In genomic region chr2:207534390-207534789, GRCh38 we compare ENCODE assay signal across 2 cellular contexts.
TF ChIP-seq lines count a peak whose summit lies in the region.

No MANE protein-coding gene starts in this region.

TF ChIP-seq in GM23338, 12 proteins besides CTCF, POLR2A, EP300 and RAD21:
- TF ChIP-seq, protein P1, sequence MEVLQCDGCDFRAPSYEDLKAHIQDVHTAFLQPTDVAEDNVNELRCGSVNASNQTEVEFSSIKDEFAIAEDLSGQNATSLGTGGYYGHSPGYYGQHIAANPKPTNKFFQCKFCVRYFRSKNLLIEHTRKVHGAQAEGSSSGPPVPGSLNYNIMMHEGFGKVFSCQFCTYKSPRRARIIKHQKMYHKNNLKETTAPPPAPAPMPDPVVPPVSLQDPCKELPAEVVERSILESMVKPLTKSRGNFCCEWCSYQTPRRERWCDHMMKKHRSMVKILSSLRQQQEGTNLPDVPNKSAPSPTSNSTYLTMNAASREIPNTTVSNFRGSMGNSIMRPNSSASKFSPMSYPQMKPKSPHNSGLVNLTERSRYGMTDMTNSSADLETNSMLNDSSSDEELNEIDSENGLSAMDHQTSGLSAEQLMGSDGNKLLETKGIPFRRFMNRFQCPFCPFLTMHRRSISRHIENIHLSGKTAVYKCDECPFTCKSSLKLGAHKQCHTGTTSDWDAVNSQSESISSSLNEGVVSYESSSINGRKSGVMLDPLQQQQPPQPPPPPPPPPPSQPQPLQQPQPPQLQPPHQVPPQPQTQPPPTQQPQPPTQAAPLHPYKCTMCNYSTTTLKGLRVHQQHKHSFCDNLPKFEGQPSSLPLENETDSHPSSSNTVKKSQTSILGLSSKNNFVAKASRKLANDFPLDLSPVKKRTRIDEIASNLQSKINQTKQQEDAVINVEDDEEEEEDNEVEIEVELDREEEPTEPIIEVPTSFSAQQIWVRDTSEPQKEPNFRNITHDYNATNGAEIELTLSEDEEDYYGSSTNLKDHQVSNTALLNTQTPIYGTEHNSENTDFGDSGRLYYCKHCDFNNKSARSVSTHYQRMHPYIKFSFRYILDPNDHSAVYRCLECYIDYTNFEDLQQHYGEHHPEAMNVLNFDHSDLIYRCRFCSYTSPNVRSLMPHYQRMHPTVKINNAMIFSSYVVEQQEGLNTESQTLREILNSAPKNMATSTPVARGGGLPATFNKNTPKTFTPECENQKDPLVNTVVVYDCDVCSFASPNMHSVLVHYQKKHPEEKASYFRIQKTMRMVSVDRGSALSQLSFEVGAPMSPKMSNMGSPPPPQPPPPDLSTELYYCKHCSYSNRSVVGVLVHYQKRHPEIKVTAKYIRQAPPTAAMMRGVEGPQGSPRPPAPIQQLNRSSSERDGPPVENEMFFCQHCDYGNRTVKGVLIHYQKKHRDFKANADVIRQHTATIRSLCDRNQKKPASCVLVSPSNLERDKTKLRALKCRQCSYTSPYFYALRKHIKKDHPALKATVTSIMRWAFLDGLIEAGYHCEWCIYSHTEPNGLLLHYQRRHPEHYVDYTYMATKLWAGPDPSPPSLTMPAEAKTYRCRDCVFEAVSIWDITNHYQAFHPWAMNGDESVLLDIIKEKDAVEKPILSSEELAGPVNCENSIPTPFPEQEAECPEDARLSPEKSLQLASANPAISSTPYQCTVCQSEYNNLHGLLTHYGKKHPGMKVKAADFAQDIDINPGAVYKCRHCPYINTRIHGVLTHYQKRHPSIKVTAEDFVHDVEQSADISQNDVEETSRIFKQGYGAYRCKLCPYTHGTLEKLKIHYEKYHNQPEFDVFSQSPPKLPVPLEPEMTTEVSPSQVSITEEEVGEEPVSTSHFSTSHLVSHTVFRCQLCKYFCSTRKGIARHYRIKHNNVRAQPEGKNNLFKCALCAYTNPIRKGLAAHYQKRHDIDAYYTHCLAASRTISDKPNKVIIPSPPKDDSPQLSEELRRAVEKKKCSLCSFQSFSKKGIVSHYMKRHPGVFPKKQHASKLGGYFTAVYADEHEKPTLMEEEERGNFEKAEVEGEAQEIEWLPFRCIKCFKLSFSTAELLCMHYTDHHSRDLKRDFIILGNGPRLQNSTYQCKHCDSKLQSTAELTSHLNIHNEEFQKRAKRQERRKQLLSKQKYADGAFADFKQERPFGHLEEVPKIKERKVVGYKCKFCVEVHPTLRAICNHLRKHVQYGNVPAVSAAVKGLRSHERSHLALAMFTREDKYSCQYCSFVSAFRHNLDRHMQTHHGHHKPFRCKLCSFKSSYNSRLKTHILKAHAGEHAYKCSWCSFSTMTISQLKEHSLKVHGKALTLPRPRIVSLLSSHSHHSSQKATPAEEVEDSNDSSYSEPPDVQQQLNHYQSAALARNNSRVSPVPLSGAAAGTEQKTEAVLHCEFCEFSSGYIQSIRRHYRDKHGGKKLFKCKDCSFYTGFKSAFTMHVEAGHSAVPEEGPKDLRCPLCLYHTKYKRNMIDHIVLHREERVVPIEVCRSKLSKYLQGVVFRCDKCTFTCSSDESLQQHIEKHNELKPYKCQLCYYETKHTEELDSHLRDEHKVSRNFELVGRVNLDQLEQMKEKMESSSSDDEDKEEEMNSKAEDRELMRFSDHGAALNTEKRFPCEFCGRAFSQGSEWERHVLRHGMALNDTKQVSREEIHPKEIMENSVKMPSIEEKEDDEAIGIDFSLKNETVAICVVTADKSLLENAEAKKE (CRISPR knock-in tag; IDR thresholded peaks at IDR 0.05) = no peak
- TF ChIP-seq CREB1 (CRISPR knock-in tag; IDR thresholded peaks at IDR 0.05; ENCODE audit: low read depth) (no peak), ETS1 (IDR thresholded peaks at IDR 0.05) (no peak), JUNB (IDR thresholded peaks at IDR 0.05; ENCODE audit: unreplicated experiment) (no peak), STAT1 (IDR thresholded peaks at IDR 0.05; ENCODE audit: unreplicated experiment) (no peak), EZH2 (IDR thresholded peaks at IDR 0.05; ENCODE audit: low read depth, unreplicated experiment) (no peak), NANOG (IDR thresholded peaks at IDR 0.05; ENCODE audit: borderline replicate concordance) (no peak), ZNF114 (CRISPR knock-in tag; IDR thresholded peaks at IDR 0.05) (no peak), EZH2phosphoT487 (IDR thresholded peaks at IDR 0.05; ENCODE audit: unreplicated experiment) (no peak), ZNF331 (CRISPR knock-in tag; IDR thresholded peaks at IDR 0.05; ENCODE audit: low read depth) (no peak), POLR2AphosphoS5 (IDR thresholded peaks at IDR 0.05; ENCODE audit: low read depth) (no peak)
- TF ChIP-seq, protein P2, sequence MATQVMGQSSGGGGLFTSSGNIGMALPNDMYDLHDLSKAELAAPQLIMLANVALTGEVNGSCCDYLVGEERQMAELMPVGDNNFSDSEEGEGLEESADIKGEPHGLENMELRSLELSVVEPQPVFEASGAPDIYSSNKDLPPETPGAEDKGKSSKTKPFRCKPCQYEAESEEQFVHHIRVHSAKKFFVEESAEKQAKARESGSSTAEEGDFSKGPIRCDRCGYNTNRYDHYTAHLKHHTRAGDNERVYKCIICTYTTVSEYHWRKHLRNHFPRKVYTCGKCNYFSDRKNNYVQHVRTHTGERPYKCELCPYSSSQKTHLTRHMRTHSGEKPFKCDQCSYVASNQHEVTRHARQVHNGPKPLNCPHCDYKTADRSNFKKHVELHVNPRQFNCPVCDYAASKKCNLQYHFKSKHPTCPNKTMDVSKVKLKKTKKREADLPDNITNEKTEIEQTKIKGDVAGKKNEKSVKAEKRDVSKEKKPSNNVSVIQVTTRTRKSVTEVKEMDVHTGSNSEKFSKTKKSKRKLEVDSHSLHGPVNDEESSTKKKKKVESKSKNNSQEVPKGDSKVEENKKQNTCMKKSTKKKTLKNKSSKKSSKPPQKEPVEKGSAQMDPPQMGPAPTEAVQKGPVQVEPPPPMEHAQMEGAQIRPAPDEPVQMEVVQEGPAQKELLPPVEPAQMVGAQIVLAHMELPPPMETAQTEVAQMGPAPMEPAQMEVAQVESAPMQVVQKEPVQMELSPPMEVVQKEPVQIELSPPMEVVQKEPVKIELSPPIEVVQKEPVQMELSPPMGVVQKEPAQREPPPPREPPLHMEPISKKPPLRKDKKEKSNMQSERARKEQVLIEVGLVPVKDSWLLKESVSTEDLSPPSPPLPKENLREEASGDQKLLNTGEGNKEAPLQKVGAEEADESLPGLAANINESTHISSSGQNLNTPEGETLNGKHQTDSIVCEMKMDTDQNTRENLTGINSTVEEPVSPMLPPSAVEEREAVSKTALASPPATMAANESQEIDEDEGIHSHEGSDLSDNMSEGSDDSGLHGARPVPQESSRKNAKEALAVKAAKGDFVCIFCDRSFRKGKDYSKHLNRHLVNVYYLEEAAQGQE (IDR thresholded peaks at IDR 0.05; ENCODE audit: unreplicated experiment) = no peak
TF ChIP-seq in GM23338: peak in this region for 0.

TF ChIP-seq in K562, 482 proteins besides CTCF, POLR2A, EP300 and RAD21 (continued from another document and continues in another):
- TF ChIP-seq, protein P3, sequence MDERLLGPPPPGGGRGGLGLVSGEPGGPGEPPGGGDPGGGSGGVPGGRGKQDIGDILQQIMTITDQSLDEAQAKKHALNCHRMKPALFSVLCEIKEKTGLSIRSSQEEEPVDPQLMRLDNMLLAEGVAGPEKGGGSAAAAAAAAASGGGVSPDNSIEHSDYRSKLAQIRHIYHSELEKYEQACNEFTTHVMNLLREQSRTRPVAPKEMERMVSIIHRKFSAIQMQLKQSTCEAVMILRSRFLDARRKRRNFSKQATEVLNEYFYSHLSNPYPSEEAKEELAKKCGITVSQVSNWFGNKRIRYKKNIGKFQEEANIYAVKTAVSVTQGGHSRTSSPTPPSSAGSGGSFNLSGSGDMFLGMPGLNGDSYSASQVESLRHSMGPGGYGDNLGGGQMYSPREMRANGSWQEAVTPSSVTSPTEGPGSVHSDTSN (CRISPR knock-in tag; IDR thresholded peaks at IDR 0.05; ENCODE audit: low read depth) = no peak
- TF ChIP-seq, protein P3 (tag; conservative IDR thresholded peaks at IDR 0.05; ENCODE audit: low read depth) = 0 out of 2 replicates have a peak, but pooled peaks have one; percentile 51
- TF ChIP-seq NR3C1 (CRISPR knock-in tag; IDR thresholded peaks at IDR 0.05) (no peak), ZNF134 (CRISPR knock-in tag; conservative IDR thresholded peaks at IDR 0.05) (no peak), NFE2 (IDR thresholded peaks at IDR 0.05; ENCODE audit: low read depth) (peak; percentile 88), RBM25 (IDR thresholded peaks at IDR 0.05; ENCODE audit: low read depth, low read length, severe bottlenecking) (no peak), CREB5 (CRISPR knock-in tag; IDR thresholded peaks at IDR 0.05) (no peak), STAG1 (CRISPR knock-in tag; IDR thresholded peaks at IDR 0.05; ENCODE audit: borderline replicate concordance) (no peak), RB1 (IDR thresholded peaks at IDR 0.05; ENCODE audit: low read depth) (no peak), ARID1B (IDR thresholded peaks at IDR 0.05) (peak; percentile 68), ID3 (CRISPR knock-in tag; IDR thresholded peaks at IDR 0.05) (no peak), ID3 (tag; IDR thresholded peaks at IDR 0.05) (no peak), FOSL1 (tag; conservative IDR thresholded peaks at IDR 0.05) (no peak; the same call in 1 of the 2 replicates), SMARCE1 (IDR thresholded peaks at IDR 0.05) (peak; percentile 47; the same call in 1 of the 2 replicates), ZNF584 (CRISPR knock-in tag; IDR thresholded peaks at IDR 0.05; ENCODE audit: low read depth) (no peak), NFE2L1 (tag; IDR thresholded peaks at IDR 0.05; ENCODE audit: borderline replicate concordance, low read depth) (no peak), RNF219 (CRISPR knock-in tag; IDR thresholded peaks at IDR 0.05) (no peak), CCNT2 (IDR thresholded peaks at IDR 0.05; ENCODE audit: borderline replicate concordance, extremely low read depth, insufficient read length, low read depth, low read length) (no peak), SMARCA4 (IDR thresholded peaks at IDR 0.05) (peak; percentile 64; the same call in 1 of the 2 replicates), ZNF431 (CRISPR knock-in tag; IDR thresholded peaks at IDR 0.05) (no peak), HDGF (IDR thresholded peaks at IDR 0.05) (no peak), LCOR (CRISPR knock-in tag; IDR thresholded peaks at IDR 0.05) (no peak), MYBL2 (IDR thresholded peaks at IDR 0.05; ENCODE audit: low read depth) (0 out of 2 replicates have a peak, but pooled peaks have one; percentile 37), MYBL2 (CRISPR knock-in tag; IDR thresholded peaks at IDR 0.05; ENCODE audit: borderline replicate concordance) (no peak), ETV5 (CRISPR knock-in tag; IDR thresholded peaks at IDR 0.05; ENCODE audit: low read depth) (no peak), ETV1 (tag; conservative IDR thresholded peaks at IDR 0.05; ENCODE audit: low read depth) (0 out of 2 replicates have a peak, but pooled peaks have one; percentile 6)
- TF ChIP-seq, protein P4, sequence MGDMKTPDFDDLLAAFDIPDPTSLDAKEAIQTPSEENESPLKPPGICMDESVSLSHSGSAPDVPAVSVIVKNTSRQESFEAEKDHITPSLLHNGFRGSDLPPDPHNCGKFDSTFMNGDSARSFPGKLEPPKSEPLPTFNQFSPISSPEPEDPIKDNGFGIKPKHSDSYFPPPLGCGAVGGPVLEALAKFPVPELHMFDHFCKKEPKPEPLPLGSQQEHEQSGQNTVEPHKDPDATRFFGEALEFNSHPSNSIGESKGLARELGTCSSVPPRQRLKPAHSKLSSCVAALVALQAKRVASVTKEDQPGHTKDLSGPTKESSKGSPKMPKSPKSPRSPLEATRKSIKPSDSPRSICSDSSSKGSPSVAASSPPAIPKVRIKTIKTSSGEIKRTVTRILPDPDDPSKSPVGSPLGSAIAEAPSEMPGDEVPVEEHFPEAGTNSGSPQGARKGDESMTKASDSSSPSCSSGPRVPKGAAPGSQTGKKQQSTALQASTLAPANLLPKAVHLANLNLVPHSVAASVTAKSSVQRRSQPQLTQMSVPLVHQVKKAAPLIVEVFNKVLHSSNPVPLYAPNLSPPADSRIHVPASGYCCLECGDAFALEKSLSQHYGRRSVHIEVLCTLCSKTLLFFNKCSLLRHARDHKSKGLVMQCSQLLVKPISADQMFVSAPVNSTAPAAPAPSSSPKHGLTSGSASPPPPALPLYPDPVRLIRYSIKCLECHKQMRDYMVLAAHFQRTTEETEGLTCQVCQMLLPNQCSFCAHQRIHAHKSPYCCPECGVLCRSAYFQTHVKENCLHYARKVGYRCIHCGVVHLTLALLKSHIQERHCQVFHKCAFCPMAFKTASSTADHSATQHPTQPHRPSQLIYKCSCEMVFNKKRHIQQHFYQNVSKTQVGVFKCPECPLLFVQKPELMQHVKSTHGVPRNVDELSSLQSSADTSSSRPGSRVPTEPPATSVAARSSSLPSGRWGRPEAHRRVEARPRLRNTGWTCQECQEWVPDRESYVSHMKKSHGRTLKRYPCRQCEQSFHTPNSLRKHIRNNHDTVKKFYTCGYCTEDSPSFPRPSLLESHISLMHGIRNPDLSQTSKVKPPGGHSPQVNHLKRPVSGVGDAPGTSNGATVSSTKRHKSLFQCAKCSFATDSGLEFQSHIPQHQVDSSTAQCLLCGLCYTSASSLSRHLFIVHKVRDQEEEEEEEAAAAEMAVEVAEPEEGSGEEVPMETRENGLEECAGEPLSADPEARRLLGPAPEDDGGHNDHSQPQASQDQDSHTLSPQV (IDR thresholded peaks at IDR 0.05) = no peak
